In the genomic region with DNA sequence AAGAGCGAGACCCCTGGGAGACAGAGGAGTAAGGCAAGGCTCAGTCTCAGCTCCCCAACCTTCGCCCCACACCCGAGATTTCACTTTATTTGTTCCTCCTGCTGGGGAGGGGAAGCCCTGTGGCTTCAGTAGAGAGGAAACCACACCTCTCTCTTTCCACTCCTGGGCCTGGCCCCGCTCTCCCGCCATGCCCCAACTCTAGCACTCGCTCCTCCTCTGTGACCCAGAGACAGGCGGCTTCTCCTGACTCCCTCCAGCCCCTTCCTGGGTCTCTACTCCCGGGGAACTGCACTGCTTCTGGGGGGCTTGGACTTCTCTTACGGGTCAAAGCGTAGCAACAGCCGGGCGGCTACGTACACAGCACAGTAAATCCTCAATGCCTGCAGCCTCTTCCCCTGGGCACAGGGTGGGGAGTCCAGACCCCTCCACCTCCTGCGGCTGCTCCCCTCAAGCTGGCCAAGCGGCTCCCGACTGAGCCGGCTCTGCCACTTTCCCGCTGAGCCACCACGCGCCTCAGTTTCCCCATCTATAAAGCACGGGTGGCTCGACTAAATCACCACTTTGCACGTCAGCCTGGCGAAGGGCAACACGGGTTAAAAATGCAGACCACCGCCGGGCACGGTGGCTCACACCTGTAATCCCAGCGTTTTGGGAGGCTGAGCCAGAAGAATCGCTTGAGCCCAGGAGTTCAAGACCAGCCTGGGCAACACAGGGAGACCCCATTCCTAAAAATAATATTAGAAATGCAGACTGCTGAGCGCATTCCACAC, we compare ENCODE assay signal across 9 cellular contexts. TPM values are rescaled to one million over a fixed set of nuclear protein-coding genes. Genes with fewer than 3 reads are reported as not detected.
DNase-seq lines count a peak whose midpoint lies in the region; FAIRE-seq and TF ChIP-seq lines count a peak whose summit lies in the region.
"Had no signal": no experiment of that assay in that cellular context is flagged by ENCODE, and none has a peak within 500 bp of the region (broad histone marks: within the 10 kb centered on the region; RNA-seq: fewer than 3 reads in every experiment).

No MANE protein-coding gene starts in this region.

- H3K4me1 ChIP-seq in PC-9 (replicated peaks; ENCODE audit: insufficient read depth): peaks cover 14% of the 10 kb centered on the region

- DNase-seq in GM18507 (ENCODE audit: extremely low spot score, insufficient read length, low read depth): peak; percentile 50
- DNase-seq in PC-9: no peak
- peak; percentile 62 for DNase-seq in activated naive CD4-positive, alpha-beta T cell treated with anti-CD3 and anti-CD28 coated beads, Interleukin-2, amount 50 U/mL, for 16 hours
- peak; percentile 61 to 64 for DNase-seq in stimulated activated CD4-positive, alpha-beta T cell treated with anti-CD3 and anti-CD28 coated beads, Interleukin-4, amount 100 ng/mL, for 4 hours
- DNase-seq in Ammon's horn (ENCODE audit: low spot score): no peak
- no peak for DNase-seq in NCI-H2029 (lab: John Stamatoyannopoulos, UW)
- no peak for DNase-seq in NCI-H187 (lab: John Stamatoyannopoulos, UW)

- H3K4me3 ChIP-seq in PC-9 (peak overlapping the region; percentile 99), iPS-18c (ENCODE audit: insufficient read depth, low read depth, low read length) (peak overlapping the region; percentile 84)

- no peak for TF ChIP-seq CTCF in PC-9 (conservative IDR thresholded peaks at IDR 0.05)

- intact Hi-C loops in PC-9 (cut with micrococcal nuclease; ENCODE audit: unreplicated experiment): loop anchor here (2.0 to 10.0 kb wide), 4 partner anchors 74 to 263 kb away; a partner anchor contains a TSS

- 0 out of 2 replicates have a peak, but pooled peaks cover 4% of the 10 kb centered on the region for H3K36me3 ChIP-seq in PC-9 (ENCODE audit: low read depth)

- CTCF ChIA-PET in PC-9 (lab: Charles Lee): interaction anchor here (0.6 kb wide), 1 partner anchor 12 kb away, joined by 3 read pairs; no protein-coding TSS in a partner anchor

- no peak overlapping the region for H2AFZ ChIP-seq in PC-9

- TSS peak; percentile 61 for BruUV-seq in PC-9 (replicated peaks; lab: Mats Ljungman, UMichigan)

- H3K79me2 ChIP-seq in PC-9 (ENCODE audit: low read depth): peaks cover 63% of the 10 kb centered on the region

- peak overlapping the region; percentile 100 for H3K4me2 ChIP-seq in PC-9

- no peaks in the 10 kb centered on the region for H3K9me2 ChIP-seq in PC-9 (ENCODE audit: insufficient read depth)

- POLR2A ChIA-PET in PC-9 (lab: Charles Lee; ENCODE audit: unreplicated experiment): no interaction called here

- H4K20me1 ChIP-seq in PC-9 (ENCODE audit: insufficient read depth): peaks cover 53% of the 10 kb centered on the region

- H3K27me3 ChIP-seq in PC-9 (ENCODE audit: insufficient read depth, low read depth): no peaks in the 10 kb centered on the region

- H3K27ac ChIP-seq in PC-9: peak overlapping the region; percentile 61

- FAIRE-seq in GM18507 (lab: Jason Lieb, UNC): peak; percentile 96
- FAIRE-seq: colon had no signal

- no peaks in the 10 kb centered on the region for H3K9me3 ChIP-seq in PC-9 (ENCODE audit: insufficient read depth, low read depth)
- H3K9me3 ChIP-seq in iPS-18c (ENCODE audit: control insufficient read depth, insufficient read depth, low read length): no peaks in the 10 kb centered on the region

- peaks cover 8% of the 10 kb centered on the region for H3F3A ChIP-seq in PC-9 (ENCODE audit: insufficient read depth, low read depth)

RNA-seq across cellular contexts. Expression of a gene that starts 1.4 kb away (rescaled TPM):
- 54.4 and 63.7 TPM in 2 replicates for total RNA-seq in PC-9 (2021)

RNA-seq across cellular contexts. Expression of a gene that starts 14.6 kb away (rescaled TPM):
- 40.9 and 85.1 TPM in 2 replicates for total RNA-seq in PC-9 (2021)

RNA-seq across cellular contexts. Expression of a gene that starts 21.9 kb away (rescaled TPM):
- 0.35 TPM in 1 of 2 replicates, not detected in the other for total RNA-seq in PC-9 (2021)

RNA-seq across cellular contexts. Expression of a gene that starts 28.3 kb away (rescaled TPM):
- 46.4 and 57.1 TPM in 2 replicates for total RNA-seq in PC-9 (2021)

RNA-seq across cellular contexts. Expression of a gene that starts 33.6 kb away (rescaled TPM):
- not detected in 2 replicates for total RNA-seq in PC-9 (2021)

Comparison
In these comparisons a context has a peak if more than half of its experiments do, and no peak if none do; other contexts are left out.
1. DNase-seq: peak in GM18507 (single experiment), activated naive CD4-positive, alpha-beta T cell treated with anti-CD3 and anti-CD28 coated beads, Interleukin-2, amount 50 U/mL, for 16 hours (single experiment) and stimulated activated CD4-positive, alpha-beta T cell treated with anti-CD3 and anti-CD28 coated beads, Interleukin-4, amount 100 ng/mL, for 4 hours (2 of 2); none in PC-9 (0 of 2), Ammon's horn (single experiment), NCI-H2029 (single experiment) and NCI-H187 (0 of 2).